ENCODE assay signal across 11 cellular contexts in the genomic region with DNA sequence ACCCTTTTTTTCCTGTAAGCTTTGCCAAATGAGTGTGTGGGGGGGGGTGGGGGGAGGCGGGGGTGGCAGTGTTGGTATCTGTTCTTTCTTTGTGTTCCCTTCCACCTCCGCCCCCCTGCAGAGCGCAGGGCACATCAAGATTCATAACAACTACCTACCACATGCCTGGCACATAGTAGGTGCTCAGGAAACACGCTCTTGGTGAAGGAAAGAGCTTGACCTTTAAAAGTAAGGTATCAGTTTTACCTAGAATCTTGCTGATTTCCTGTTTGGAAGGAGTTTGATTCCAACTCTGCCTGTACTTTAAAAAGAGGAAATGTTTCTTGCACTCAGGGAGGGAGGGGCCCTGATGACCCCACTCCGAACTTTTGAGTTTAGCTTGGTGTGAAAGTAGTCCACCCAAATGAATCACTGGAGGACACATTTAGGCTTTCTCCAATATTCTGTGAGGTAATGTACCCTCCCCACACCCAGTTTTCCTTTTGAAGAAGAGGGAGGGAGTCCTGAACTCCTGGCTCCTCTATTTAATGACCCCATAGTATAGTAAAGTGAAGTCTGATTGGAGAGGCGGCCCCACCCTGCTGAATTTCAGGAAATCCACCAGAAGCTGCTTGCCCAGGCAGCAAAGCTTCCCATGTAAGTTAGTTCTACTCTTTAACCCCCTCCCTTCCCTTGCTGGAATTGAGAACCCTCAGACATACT. TPM values are rescaled to one million over a fixed set of nuclear protein-coding genes. Genes with fewer than 3 reads are reported as not detected.
DNase-seq lines count a peak whose midpoint lies in the region; ATAC-seq and TF ChIP-seq lines count a peak whose summit lies in the region.
"Had no signal": no experiment of that assay in that cellular context is flagged by ENCODE, and none has a peak within 500 bp of the region (broad histone marks: within the 10 kb centered on the region; RNA-seq: fewer than 3 reads in every experiment).

No MANE protein-coding gene starts in this region.

- H3K4me3 ChIP-seq in fibroblast of mammary gland (ENCODE audit: control insufficient read depth, low read depth, low read length) (peak overlapping the region; percentile 47), vagina (peak overlapping the region; percentile 74 to 84)

- no peak for DNase-seq in Right ventricle myocardium inferior (ENCODE audit: missing footprints)
- DNase-seq in cardiac septum (ENCODE audit: low spot score), result no peak
- no peak for DNase-seq in fibroblast of mammary gland (ENCODE audit: low read depth)
- DNase-seq in natural killer cell, result no peak
- no peak for DNase-seq in vagina (ENCODE audit: extremely low spot score in 2 of 2)
- DNase-seq in GDM1 (lab: John Stamatoyannopoulos, UW), result no peak
- no peak for DNase-seq in stimulated activated CD4-positive, alpha-beta T cell treated with anti-CD3 and anti-CD28 coated beads, Interleukin-15, amount 100 ng/mL, for 24 hours
- DNase-seq in AG08395 (ENCODE audit: low spot score), result no peak
- DNase-seq: brain microvascular endothelial cell, C1 segment of cervical spinal cord had no signal

- H3K9me3 ChIP-seq in vagina, result no peaks in the 10 kb centered on the region

- no peak overlapping the region for H3K27ac Mint-ChIP-seq in natural killer cell
- H3K27ac Mint-ChIP-seq: activated B cell treated with CpG ODN at 0.5 μM for 24 hours had no signal

- H3K36me3 ChIP-seq in vagina, result no peaks in the 10 kb centered on the region
- H3K36me3 ChIP-seq: brain microvascular endothelial cell had no signal

- ATAC-seq in Right ventricle myocardium inferior, result peak; percentile 31
- ATAC-seq in natural killer cell, result no peak

- intact Hi-C loops in Right ventricle myocardium inferior (cut with DNase I), result no loop called here
- intact Hi-C loops in cardiac septum (cut with DNase I), result loop anchor here (5.0 to 10.0 kb wide), 4 partner anchors 64 to 153 kb away; a partner anchor contains a TSS
- intact Hi-C loops in natural killer cell (cut with micrococcal nuclease), result no loop called here
- intact Hi-C loops in vagina (cut with DNase I), result no loop called here

- peaks cover 0 to 13% of the 10 kb centered on the region in 2 donors for H3K4me1 Mint-ChIP-seq in natural killer cell

- no peaks in the 10 kb centered on the region for H3K27me3 ChIP-seq in vagina

- H3K27me3 Mint-ChIP-seq in natural killer cell (ENCODE audit: low read depth in 2 of 2), result peaks cover 36 to 64% of the 10 kb centered on the region in 2 donors

- TF ChIP-seq CTCF in fibroblast of mammary gland (conservative IDR thresholded peaks at IDR 0.05; ENCODE audit: control insufficient read depth, insufficient read depth, low read depth, low read length) (no peak), natural killer cell (IDR thresholded peaks at IDR 0.05) (no peak), vagina (IDR thresholded peaks at IDR 0.05) (no peak)

- no peak for TF ChIP-seq POLR2A in vagina (IDR thresholded peaks at IDR 0.05)

- peak overlapping the region; percentile 88 for H3K27ac ChIP-seq in vagina
- H3K27ac ChIP-seq: brain microvascular endothelial cell had no signal

- peak overlapping the region; percentile 42 for H3K4me3 Mint-ChIP-seq in natural killer cell
- H3K4me3 Mint-ChIP-seq: activated B cell treated with CpG ODN at 0.5 μM for 24 hours had no signal

- no peaks in the 10 kb centered on the region for H3K9me3 Mint-ChIP-seq in natural killer cell

- no peaks in the 10 kb centered on the region for H3K36me3 Mint-ChIP-seq in natural killer cell

- peaks cover 34% of the 10 kb centered on the region for H3K4me1 ChIP-seq in vagina

RNA-seq across cellular contexts. Expression of a gene that starts 0.5 kb away (rescaled TPM):
- 4.6 TPM for total RNA-seq in Right ventricle myocardium inferior
- 14.7 TPM for total RNA-seq in cardiac septum
- 1 to 10 TPM in 1 of 3 donors, under 1 TPM in 2; 0.38 to 1.3 (median 0.66) TPM for total RNA-seq in natural killer cell
- 16.2 TPM for total RNA-seq in vagina
- total RNA-seq: activated B cell treated with CpG ODN at 0.5 μM for 24 hours had no signal
